1 cellular context compared by ENCODE assay signal in the genomic region with DNA sequence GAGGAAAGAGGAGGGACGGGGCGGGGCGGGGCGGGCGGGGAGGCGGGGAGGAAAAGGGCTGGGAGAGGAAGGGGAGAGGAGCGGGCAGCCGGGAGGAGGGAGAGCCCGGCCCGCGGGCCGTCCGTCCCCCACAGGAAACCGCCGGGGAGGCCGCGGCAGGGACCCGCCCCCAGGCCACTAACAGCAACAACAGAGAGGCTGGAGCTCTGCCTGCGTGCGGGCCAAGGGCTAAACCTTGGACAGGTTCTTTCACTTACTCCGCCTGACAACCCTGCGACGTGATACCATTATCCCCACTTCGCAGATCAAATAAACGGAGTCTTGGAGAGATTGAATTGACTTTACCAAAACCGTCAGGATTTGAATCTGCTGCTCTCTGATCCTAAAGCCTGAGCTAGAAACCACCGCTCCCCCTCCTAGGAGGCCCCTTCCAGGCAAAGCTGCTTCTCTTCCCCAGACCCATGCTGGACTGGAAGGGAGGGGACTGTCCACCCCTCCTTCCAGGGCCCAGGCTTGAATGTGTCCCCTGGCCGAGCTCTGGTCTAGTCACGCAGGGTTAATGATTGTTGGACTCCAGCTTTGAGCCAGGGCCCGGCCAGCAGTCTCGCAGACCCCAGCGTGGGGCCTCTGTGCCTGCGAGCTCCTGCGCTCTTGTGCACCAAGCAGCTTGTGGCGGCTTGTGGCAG.
TF ChIP-seq lines count a peak whose summit lies in the region.

TSS of gene EVA1B (minus strand) at position 10 of the 686 bp plus-strand sequence. CDS start 608 bp downstream, outside the sequence.

TF ChIP-seq in HepG2, 621 proteins besides CTCF, POLR2A, EP300 and RAD21 (continued from another document and continues in another):
- TF ChIP-seq TFE3 (CRISPR knock-in tag; IDR thresholded peaks at IDR 0.05) (peak; percentile 7; the same call in 1 of the 2 replicates), ZNF329 (CRISPR knock-in tag; IDR thresholded peaks at IDR 0.05; ENCODE audit: low read depth) (no peak), GATAD1 (CRISPR knock-in tag; IDR thresholded peaks at IDR 0.05) (peak; percentile 69), HNF4A (CRISPR knock-in tag; IDR thresholded peaks at IDR 0.05) (peak; percentile 52), STAT5B (CRISPR knock-in tag; IDR thresholded peaks at IDR 0.05) (no peak), DR1 (CRISPR knock-in tag; IDR thresholded peaks at IDR 0.05) (0 out of 2 replicates have a peak, but pooled peaks have one; percentile 48), ZNF839 (CRISPR knock-in tag; IDR thresholded peaks at IDR 0.05; ENCODE audit: borderline replicate concordance) (no peak), GLI4 (CRISPR knock-in tag; IDR thresholded peaks at IDR 0.05; ENCODE audit: borderline replicate concordance) (no peak; the same call in 1 of the 2 replicates), ZBTB38 (CRISPR knock-in tag; IDR thresholded peaks at IDR 0.05) (0 out of 2 replicates have a peak, but pooled peaks have one; percentile 50), ZNF740 (CRISPR knock-in tag; IDR thresholded peaks at IDR 0.05) (peak; percentile 69; the same call in 1 of the 2 replicates), ZMYM4 (CRISPR knock-in tag; IDR thresholded peaks at IDR 0.05) (peak; percentile 26; the same call in 1 of the 2 replicates), MIXL1 (CRISPR knock-in tag; IDR thresholded peaks at IDR 0.05) (no peak), NR2F2 (IDR thresholded peaks at IDR 0.05; ENCODE audit: borderline replicate concordance, low read depth) (no peak), HIC2 (CRISPR knock-in tag; IDR thresholded peaks at IDR 0.05; ENCODE audit: low read depth) (no peak), ZKSCAN5 (CRISPR knock-in tag; IDR thresholded peaks at IDR 0.05) (no peak), NFIB (CRISPR knock-in tag; IDR thresholded peaks at IDR 0.05; ENCODE audit: borderline replicate concordance) (no peak), ZNF83 (CRISPR knock-in tag; IDR thresholded peaks at IDR 0.05; ENCODE audit: borderline replicate concordance) (no peak), ARID2 (CRISPR knock-in tag; IDR thresholded peaks at IDR 0.05; ENCODE audit: borderline replicate concordance) (peak; percentile 58; the same call in 1 of the 2 replicates), SP5 (CRISPR knock-in tag; IDR thresholded peaks at IDR 0.05; ENCODE audit: borderline replicate concordance, low read depth) (0 out of 2 replicates have a peak, but pooled peaks have one; percentile 59), HOXA5 (CRISPR knock-in tag; IDR thresholded peaks at IDR 0.05) (peak; percentile 77; the same call in 1 of the 2 replicates), ZSCAN20 (CRISPR knock-in tag; IDR thresholded peaks at IDR 0.05; ENCODE audit: borderline replicate concordance) (peak; percentile 12; the same call in 1 of the 2 replicates), ZBTB7B (CRISPR knock-in tag; IDR thresholded peaks at IDR 0.05) (peak; percentile 89), ZNF772 (CRISPR knock-in tag; IDR thresholded peaks at IDR 0.05) (peak; percentile 60), KLF16 (CRISPR knock-in tag; IDR thresholded peaks at IDR 0.05) (0 out of 4 replicates have a peak, but pooled peaks of 1 of the 2 experiments have one; percentile 54), SOX13 (IDR thresholded peaks at IDR 0.05) (no peak; the same call in 1 of the 2 replicates), SOX13 (CRISPR knock-in tag; conservative IDR thresholded peaks at IDR 0.05 in 1 of 2, IDR thresholded peaks at IDR 0.05 in 1 of 2) (peak in 1 of 2 experiments; percentile 43; a peak in 1 of 4 replicates), ZNF773 (CRISPR knock-in tag; IDR thresholded peaks at IDR 0.05; ENCODE audit: borderline replicate concordance) (no peak), MATR3 (CRISPR knock-in tag; IDR thresholded peaks at IDR 0.05) (no peak), HOXA7 (CRISPR knock-in tag; IDR thresholded peaks at IDR 0.05) (no peak), HES4 (CRISPR knock-in tag; IDR thresholded peaks at IDR 0.05; ENCODE audit: borderline replicate concordance) (0 out of 2 replicates have a peak, but pooled peaks have one; percentile 46), BCL6 (CRISPR knock-in tag; IDR thresholded peaks at IDR 0.05) (peak; percentile 53), RELA (CRISPR knock-in tag; IDR thresholded peaks at IDR 0.05) (no peak), KDM3A (CRISPR knock-in tag; IDR thresholded peaks at IDR 0.05; ENCODE audit: low read depth) (no peak), GABPA (IDR thresholded peaks at IDR 0.05; ENCODE audit: low read depth, low read length) (0 out of 2 replicates have a peak, but pooled peaks have one; percentile 3), GABPA (CRISPR knock-in tag; IDR thresholded peaks at IDR 0.05; ENCODE audit: low read depth) (no peak), SAP130 (CRISPR knock-in tag; IDR thresholded peaks at IDR 0.05; ENCODE audit: low read depth) (peak; percentile 92), NCOR1 (IDR thresholded peaks at IDR 0.05; ENCODE audit: borderline replicate concordance, low read length) (peak; percentile 29; the same call in 1 of the 2 replicates), NR2C2 (CRISPR knock-in tag; IDR thresholded peaks at IDR 0.05; ENCODE audit: borderline replicate concordance) (no peak), ZSCAN31 (CRISPR knock-in tag; IDR thresholded peaks at IDR 0.05; ENCODE audit: low read depth) (peak; percentile 61; the same call in 1 of the 2 replicates), ZNF605 (CRISPR knock-in tag; IDR thresholded peaks at IDR 0.05) (peak; percentile 60), MIER2 (CRISPR knock-in tag; IDR thresholded peaks at IDR 0.05) (no peak), RCOR2 (CRISPR knock-in tag; IDR thresholded peaks at IDR 0.05) (0 out of 2 replicates have a peak, but pooled peaks have one; percentile 36)
- TF ChIP-seq, protein P1, sequence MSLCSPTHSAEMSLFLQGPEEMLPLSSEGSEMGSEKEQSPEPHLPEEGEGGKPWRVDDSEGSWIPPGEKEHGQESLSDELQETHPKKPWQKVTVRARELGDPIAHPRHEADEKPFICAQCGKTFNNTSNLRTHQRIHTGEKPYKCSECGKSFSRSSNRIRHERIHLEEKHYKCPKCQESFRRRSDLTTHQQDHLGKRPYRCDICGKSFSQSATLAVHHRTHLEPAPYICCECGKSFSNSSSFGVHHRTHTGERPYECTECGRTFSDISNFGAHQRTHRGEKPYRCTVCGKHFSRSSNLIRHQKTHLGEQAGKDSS (CRISPR knock-in tag; IDR thresholded peaks at IDR 0.05; ENCODE audit: borderline replicate concordance, low read depth), result peak; percentile 71; the same call in 1 of the 2 replicates
- TF ChIP-seq, protein P2, sequence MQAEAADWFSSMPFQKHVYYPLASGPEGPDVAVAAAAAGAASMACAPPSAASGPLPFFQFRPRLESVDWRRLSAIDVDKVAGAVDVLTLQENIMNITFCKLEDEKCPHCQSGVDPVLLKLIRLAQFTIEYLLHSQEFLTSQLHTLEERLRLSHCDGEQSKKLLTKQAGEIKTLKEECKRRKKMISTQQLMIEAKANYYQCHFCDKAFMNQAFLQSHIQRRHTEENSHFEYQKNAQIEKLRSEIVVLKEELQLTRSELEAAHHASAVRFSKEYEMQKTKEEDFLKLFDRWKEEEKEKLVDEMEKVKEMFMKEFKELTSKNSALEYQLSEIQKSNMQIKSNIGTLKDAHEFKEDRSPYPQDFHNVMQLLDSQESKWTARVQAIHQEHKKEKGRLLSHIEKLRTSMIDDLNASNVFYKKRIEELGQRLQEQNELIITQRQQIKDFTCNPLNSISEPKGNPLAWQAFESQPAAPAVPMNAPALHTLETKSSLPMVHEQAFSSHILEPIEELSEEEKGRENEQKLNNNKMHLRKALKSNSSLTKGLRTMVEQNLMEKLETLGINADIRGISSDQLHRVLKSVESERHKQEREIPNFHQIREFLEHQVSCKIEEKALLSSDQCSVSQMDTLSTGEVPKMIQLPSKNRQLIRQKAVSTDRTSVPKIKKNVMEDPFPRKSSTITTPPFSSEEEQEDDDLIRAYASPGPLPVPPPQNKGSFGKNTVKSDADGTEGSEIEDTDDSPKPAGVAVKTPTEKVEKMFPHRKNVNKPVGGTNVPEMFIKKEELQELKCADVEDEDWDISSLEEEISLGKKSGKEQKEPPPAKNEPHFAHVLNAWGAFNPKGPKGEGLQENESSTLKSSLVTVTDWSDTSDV (CRISPR knock-in tag; IDR thresholded peaks at IDR 0.05), result no peak
- TF ChIP-seq, protein P3, sequence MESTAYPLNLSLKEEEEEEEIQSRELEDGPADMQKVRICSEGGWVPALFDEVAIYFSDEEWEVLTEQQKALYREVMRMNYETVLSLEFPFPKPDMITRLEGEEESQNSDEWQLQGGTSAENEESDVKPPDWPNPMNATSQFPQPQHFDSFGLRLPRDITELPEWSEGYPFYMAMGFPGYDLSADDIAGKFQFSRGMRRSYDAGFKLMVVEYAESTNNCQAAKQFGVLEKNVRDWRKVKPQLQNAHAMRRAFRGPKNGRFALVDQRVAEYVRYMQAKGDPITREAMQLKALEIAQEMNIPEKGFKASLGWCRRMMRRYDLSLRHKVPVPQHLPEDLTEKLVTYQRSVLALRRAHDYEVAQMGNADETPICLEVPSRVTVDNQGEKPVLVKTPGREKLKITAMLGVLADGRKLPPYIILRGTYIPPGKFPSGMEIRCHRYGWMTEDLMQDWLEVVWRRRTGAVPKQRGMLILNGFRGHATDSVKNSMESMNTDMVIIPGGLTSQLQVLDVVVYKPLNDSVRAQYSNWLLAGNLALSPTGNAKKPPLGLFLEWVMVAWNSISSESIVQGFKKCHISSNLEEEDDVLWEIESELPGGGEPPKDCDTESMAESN (CRISPR knock-in tag; conservative IDR thresholded peaks at IDR 0.05), result peak; percentile 52; the same call in 1 of the 2 replicates
- TF ChIP-seq, protein P4, sequence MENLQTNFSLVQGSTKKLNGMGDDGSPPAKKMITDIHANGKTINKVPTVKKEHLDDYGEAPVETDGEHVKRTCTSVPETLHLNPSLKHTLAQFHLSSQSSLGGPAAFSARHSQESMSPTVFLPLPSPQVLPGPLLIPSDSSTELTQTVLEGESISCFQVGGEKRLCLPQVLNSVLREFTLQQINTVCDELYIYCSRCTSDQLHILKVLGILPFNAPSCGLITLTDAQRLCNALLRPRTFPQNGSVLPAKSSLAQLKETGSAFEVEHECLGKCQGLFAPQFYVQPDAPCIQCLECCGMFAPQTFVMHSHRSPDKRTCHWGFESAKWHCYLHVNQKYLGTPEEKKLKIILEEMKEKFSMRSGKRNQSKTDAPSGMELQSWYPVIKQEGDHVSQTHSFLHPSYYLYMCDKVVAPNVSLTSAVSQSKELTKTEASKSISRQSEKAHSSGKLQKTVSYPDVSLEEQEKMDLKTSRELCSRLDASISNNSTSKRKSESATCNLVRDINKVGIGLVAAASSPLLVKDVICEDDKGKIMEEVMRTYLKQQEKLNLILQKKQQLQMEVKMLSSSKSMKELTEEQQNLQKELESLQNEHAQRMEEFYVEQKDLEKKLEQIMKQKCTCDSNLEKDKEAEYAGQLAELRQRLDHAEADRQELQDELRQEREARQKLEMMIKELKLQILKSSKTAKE (CRISPR knock-in tag; IDR thresholded peaks at IDR 0.05; ENCODE audit: borderline replicate concordance), result no peak
